Comparison of ENCODE assay signal across 31 cellular contexts in the genomic region with DNA sequence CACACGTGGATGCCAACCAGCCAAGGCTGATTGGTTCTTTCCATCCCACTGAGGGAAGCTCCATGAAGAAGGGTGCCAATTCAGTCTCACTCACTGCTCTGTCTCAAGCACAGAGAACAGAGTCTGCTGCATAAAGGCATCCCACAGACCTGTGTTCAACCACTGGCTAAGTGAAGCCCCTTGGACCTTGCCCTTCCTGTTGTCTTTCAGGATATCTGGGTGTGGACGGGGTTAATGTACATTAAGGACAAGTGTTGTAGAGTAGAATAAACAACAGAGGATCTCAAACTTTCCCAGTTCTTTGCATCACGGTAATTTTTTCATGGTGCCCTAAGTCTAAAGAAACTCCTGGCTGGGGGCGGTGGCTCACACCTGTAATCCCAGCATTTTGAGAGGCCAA.
"Had no signal": no experiment of that assay in that cellular context is flagged by ENCODE, and none has a peak within 500 bp of the region (broad histone marks: within the 10 kb centered on the region; RNA-seq: fewer than 3 reads in every experiment).

No MANE protein-coding gene starts in this region.

- H3K9me3 ChIP-seq: adrenal gland, body of pancreas, esophagus muscularis mucosa, gastrocnemius medialis, heart left ventricle had no signal

- DNase-seq: activated CD4-positive, alpha-beta memory T cell treated with anti-CD3 and anti-CD28 coated beads for 36 hours; activated CD4-positive, alpha-beta T cell treated with anti-CD3 and anti-CD28 coated beads for 36 hours; activated CD4-positive, alpha-beta T cell treated with anti-CD3 and anti-CD28 coated beads, Interleukin-2, amount 10 ng/mL, durations not matched to agents 24 days and 14 days; activated CD4-positive, CD25-positive, alpha-beta regulatory T cell; activated CD4-positive, CD25-positive, alpha-beta regulatory T cell treated with anti-CD3 and anti-CD28 coated beads, Interleukin-2, amount 50 U/mL, for 72 hours; activated CD8-positive, alpha-beta memory T cell treated with anti-CD3 and anti-CD28 coated beads, Interleukin-2, amount 10 ng/mL, durations not matched to agents 7 days and 5 days; activated CD8-positive, alpha-beta memory T cell treated with anti-CD3 and anti-CD28 coated beads, Interleukin-2, amount 50 U/mL, for 4 hours; activated CD8-positive, alpha-beta T cell treated with anti-CD3 and anti-CD28 coated beads, Interleukin-2, amount 10 ng/mL, durations not matched to agents 7 days and 5 days; activated effector memory CD4-positive, alpha-beta T cell treated with anti-CD3 and anti-CD28 coated beads, Interleukin-2, amount 50 U/mL, for 16 hours; activated naive CD4-positive, alpha-beta T cell treated with anti-CD3 and anti-CD28 coated beads for 36 hours; activated naive CD8-positive, alpha-beta T cell treated with anti-CD3 and anti-CD28 coated beads for 36 hours; activated naive CD8-positive, alpha-beta T cell treated with anti-CD3 and anti-CD28 coated beads, Interleukin-2, amount 50 U/mL, for 24 hours; activated T-cell treated with anti-CD3 and anti-CD28 coated beads, Interleukin-2, amount 50 U/mL, for 1 hour; activated T-cell treated with anti-CD3 and anti-CD28 coated beads, Interleukin-2, amount 50 U/mL, for 48 hours; adrenal gland; amygdala; aorta; body of pancreas; caudate nucleus; cortex of kidney; dermis blood vessel endothelial cell; effector CD4-positive, alpha-beta T cell; effector memory CD8-positive, alpha-beta T cell; erythroblast; foreskin keratinocyte; gastrocnemius medialis; glutamatergic neuron; heart left ventricle; T-helper 2 cell had no signal

- H3K4me1 ChIP-seq: adrenal gland, body of pancreas, esophagus muscularis mucosa, foreskin keratinocyte, gastrocnemius medialis, heart left ventricle had no signal

- FAIRE-seq: colon had no signal

- H3K36me3 ChIP-seq: adrenal gland, esophagus muscularis mucosa, gastrocnemius medialis, heart left ventricle had no signal

- H3K27ac ChIP-seq: adrenal gland, body of pancreas, esophagus muscularis mucosa, foreskin keratinocyte, gastrocnemius medialis, heart left ventricle had no signal

- ATAC-seq: activated CD4-positive, alpha-beta T cell treated with anti-CD3 and anti-CD28 coated beads for 36 hours; activated CD8-positive, alpha-beta memory T cell treated with anti-CD3 and anti-CD28 coated beads, Interleukin-2, amount 10 ng/mL, durations not matched to agents 7 days and 5 days; activated CD8-positive, alpha-beta T cell treated with anti-CD3 and anti-CD28 coated beads, Interleukin-2, amount 10 ng/mL, durations not matched to agents 7 days and 5 days; activated naive CD8-positive, alpha-beta T cell treated with anti-CD3 and anti-CD28 coated beads, Interleukin-2, amount 50 U/mL, for 24 hours; body of pancreas; effector memory CD8-positive, alpha-beta T cell; foreskin keratinocyte; gastrocnemius medialis; heart left ventricle had no signal

- H3K27me3 ChIP-seq: body of pancreas, esophagus muscularis mucosa, gastrocnemius medialis had no signal

- H3K4me3 ChIP-seq: adrenal gland, body of pancreas, esophagus muscularis mucosa, gastrocnemius medialis, heart left ventricle had no signal
